1 cellular context compared by ENCODE assay signal in the genomic region with DNA sequence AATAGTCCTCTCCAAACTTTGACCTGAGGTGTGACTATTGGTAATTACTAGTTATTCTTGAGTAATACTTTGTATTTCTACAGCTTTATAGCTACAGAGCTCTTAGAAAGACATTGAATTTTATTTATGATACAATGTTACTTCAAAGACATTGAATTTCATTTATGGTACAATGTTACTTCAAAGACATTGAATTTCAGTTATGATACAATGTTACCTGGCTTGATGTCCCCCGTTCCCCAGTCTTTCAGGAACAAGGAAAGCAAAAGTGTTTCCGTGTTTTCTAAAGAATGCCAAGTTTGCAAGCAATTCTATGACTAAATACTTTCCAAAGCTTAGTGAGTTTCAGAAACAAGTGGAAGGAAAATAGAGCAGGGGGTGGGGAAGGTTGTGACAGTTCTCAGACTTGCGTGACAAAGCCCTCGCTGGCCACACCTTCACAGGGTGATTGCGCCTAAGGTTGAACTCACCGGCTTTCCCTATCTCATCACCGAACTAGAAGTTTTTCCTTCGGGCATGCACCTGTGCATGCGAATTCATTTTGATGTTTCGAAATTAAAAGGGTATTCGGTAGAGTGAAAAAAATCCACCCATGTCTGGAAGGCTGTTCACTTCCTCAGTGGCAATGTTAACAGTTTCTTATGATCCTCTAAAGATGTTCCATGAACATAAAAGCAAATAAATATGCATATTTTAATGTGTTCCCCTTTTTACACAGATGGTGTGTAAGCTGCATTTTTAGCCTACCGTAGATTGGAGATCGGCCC.
TF ChIP-seq lines count a peak whose summit lies in the region.

No MANE protein-coding gene starts in this region.

TF ChIP-seq in WTC11, 78 proteins besides CTCF, POLR2A, EP300 and RAD21 (continued from another document):
- TF ChIP-seq, protein P1, sequence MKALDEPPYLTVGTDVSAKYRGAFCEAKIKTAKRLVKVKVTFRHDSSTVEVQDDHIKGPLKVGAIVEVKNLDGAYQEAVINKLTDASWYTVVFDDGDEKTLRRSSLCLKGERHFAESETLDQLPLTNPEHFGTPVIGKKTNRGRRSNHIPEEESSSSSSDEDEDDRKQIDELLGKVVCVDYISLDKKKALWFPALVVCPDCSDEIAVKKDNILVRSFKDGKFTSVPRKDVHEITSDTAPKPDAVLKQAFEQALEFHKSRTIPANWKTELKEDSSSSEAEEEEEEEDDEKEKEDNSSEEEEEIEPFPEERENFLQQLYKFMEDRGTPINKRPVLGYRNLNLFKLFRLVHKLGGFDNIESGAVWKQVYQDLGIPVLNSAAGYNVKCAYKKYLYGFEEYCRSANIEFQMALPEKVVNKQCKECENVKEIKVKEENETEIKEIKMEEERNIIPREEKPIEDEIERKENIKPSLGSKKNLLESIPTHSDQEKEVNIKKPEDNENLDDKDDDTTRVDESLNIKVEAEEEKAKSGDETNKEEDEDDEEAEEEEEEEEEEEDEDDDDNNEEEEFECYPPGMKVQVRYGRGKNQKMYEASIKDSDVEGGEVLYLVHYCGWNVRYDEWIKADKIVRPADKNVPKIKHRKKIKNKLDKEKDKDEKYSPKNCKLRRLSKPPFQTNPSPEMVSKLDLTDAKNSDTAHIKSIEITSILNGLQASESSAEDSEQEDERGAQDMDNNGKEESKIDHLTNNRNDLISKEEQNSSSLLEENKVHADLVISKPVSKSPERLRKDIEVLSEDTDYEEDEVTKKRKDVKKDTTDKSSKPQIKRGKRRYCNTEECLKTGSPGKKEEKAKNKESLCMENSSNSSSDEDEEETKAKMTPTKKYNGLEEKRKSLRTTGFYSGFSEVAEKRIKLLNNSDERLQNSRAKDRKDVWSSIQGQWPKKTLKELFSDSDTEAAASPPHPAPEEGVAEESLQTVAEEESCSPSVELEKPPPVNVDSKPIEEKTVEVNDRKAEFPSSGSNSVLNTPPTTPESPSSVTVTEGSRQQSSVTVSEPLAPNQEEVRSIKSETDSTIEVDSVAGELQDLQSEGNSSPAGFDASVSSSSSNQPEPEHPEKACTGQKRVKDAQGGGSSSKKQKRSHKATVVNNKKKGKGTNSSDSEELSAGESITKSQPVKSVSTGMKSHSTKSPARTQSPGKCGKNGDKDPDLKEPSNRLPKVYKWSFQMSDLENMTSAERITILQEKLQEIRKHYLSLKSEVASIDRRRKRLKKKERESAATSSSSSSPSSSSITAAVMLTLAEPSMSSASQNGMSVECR (CRISPR knock-in tag; IDR thresholded peaks at IDR 0.05; ENCODE audit: borderline replicate concordance): no peak
- TF ChIP-seq, protein P2, sequence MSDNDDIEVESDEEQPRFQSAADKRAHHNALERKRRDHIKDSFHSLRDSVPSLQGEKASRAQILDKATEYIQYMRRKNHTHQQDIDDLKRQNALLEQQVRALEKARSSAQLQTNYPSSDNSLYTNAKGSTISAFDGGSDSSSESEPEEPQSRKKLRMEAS (CRISPR knock-in tag; IDR thresholded peaks at IDR 0.05): no peak
